Comparison of ENCODE assay signal across 8 cellular contexts in genomic region chr5:173327084-173327947, GRCh38. TPM values are rescaled to one million over a fixed set of nuclear protein-coding genes. Genes with fewer than 3 reads are reported as not detected.
A peak's percentile ranks its signal among the peaks of the same experiment; 100 is the strongest.
DNase-seq lines count a peak whose midpoint lies in the region; ATAC-seq and TF ChIP-seq lines count a peak whose summit lies in the region.

No MANE protein-coding gene starts in this region.

- TF ChIP-seq RAD21 in neural cell (conservative IDR thresholded peaks at IDR 0.05), result no peak

- H3K27ac ChIP-seq in dorsolateral prefrontal cortex (no peak overlapping the region), neural cell (ENCODE audit: low read length) (no peak overlapping the region)

- TF ChIP-seq EP300 in neural cell (conservative IDR thresholded peaks at IDR 0.05; ENCODE audit: poor library complexity, severe bottlenecking), result no peak

- no peaks in the 10 kb centered on the region for H4K20me1 ChIP-seq in neural cell (ENCODE audit: insufficient read depth)

- DNase-seq in MG63 (peak; percentile 73), dorsolateral prefrontal cortex (no peak), hypothalamus (lab: John Stamatoyannopoulos, UW) (no peak), NCI-H2081 (lab: John Stamatoyannopoulos, UW) (no peak)

- H3K27me3 ChIP-seq in MG63 (no peaks in the 10 kb centered on the region), dorsolateral prefrontal cortex (peaks cover 0 to 94% (median 62%) of the 10 kb centered on the region in 45 donors), neural cell (ENCODE audit: insufficient read depth, low read depth, low read length) (peaks cover 86% of the 10 kb centered on the region)

- H2AFZ ChIP-seq in neural cell (ENCODE audit: low read depth, low read length), result no peak overlapping the region

- TF ChIP-seq CTCF in dorsolateral prefrontal cortex (IDR thresholded peaks at IDR 0.05 in 54 of 56, conservative IDR thresholded peaks at IDR 0.05 in 2 of 56; ENCODE audit: low read depth in 1 of 56, partially characterized antibody in 56 of 56), result no peak
- no peak for TF ChIP-seq CTCF in neural cell (IDR thresholded peaks at IDR 0.05; ENCODE audit: poor library complexity, severe bottlenecking)

- no peaks in the 10 kb centered on the region for H3K79me2 ChIP-seq in neural cell (replicated peaks; ENCODE audit: insufficient read depth, low read length)

- H3K4me1 Mint-ChIP-seq in stimulated activated memory B cell treated with anti-CD40 and anti-IgM and Interleukin-4, amounts not matched to agents 10 μg/mL and 1 μg/mL and 100 μg/mL, for 72 hours, result peaks cover 20% of the 10 kb centered on the region

- H3F3A ChIP-seq in neural cell (ENCODE audit: insufficient read depth, low read length, poor library complexity, severe bottlenecking), result no peaks in the 10 kb centered on the region

- H3K9ac ChIP-seq in ES-I3 (ENCODE audit: low read depth, low read length) (peak overlapping the region; percentile 83), neural cell (ENCODE audit: low read length) (peak overlapping the region; percentile 29)

- H3K4me3 Mint-ChIP-seq in stimulated activated memory B cell treated with anti-CD40 and anti-IgM and Interleukin-4, amounts not matched to agents 10 μg/mL and 1 μg/mL and 100 μg/mL, for 72 hours, result no peak overlapping the region

- H3K36me3 Mint-ChIP-seq in stimulated activated memory B cell treated with anti-CD40 and anti-IgM and Interleukin-4, amounts not matched to agents 10 μg/mL and 1 μg/mL and 100 μg/mL, for 72 hours, result no peaks in the 10 kb centered on the region

- no peak overlapping the region for H3K27ac Mint-ChIP-seq in stimulated activated memory B cell treated with anti-CD40 and anti-IgM and Interleukin-4, amounts not matched to agents 10 μg/mL and 1 μg/mL and 100 μg/mL, for 72 hours

- no peak for ATAC-seq in HG03520 (IDR thresholded peaks at IDR 0.05; ENCODE audit: unreplicated experiment)
- ATAC-seq in stimulated activated memory B cell treated with anti-CD40 and anti-IgM and Interleukin-4, amounts not matched to agents 10 μg/mL and 1 μg/mL and 100 μg/mL, for 72 hours, result no peak

- peaks cover 81% of the 10 kb centered on the region for H3K27me3 Mint-ChIP-seq in stimulated activated memory B cell treated with anti-CD40 and anti-IgM and Interleukin-4, amounts not matched to agents 10 μg/mL and 1 μg/mL and 100 μg/mL, for 72 hours

- peaks cover 7% of the 10 kb centered on the region for H3K9me3 Mint-ChIP-seq in stimulated activated memory B cell treated with anti-CD40 and anti-IgM and Interleukin-4, amounts not matched to agents 10 μg/mL and 1 μg/mL and 100 μg/mL, for 72 hours

- H3K4me3 ChIP-seq in MG63 (peak overlapping the region; percentile 93), dorsolateral prefrontal cortex (peak overlapping the region; percentile 22 to 76 (median 51)), neural cell (ENCODE audit: low read length) (peak overlapping the region; percentile 65)

- H3K4me1 ChIP-seq in ES-I3 (ENCODE audit: insufficient read depth, low read length), result peaks cover 24% of the 10 kb centered on the region

- no peaks in the 10 kb centered on the region for H3K9me3 ChIP-seq in ES-I3 (ENCODE audit: control insufficient read depth, insufficient read depth, low read length)
- no peaks in the 10 kb centered on the region for H3K9me3 ChIP-seq in MG63
- H3K9me3 ChIP-seq in neural cell (ENCODE audit: low read length), result no peaks in the 10 kb centered on the region

- intact Hi-C loops in dorsolateral prefrontal cortex (cut with DNase I), result no loop called here

- peak overlapping the region; percentile 57 for H3K4me2 ChIP-seq in neural cell (ENCODE audit: low read length)

- no peaks in the 10 kb centered on the region for H3K9me2 ChIP-seq in neural cell (ENCODE audit: insufficient read depth, low read length)

- H3K36me3 ChIP-seq in ES-I3 (ENCODE audit: insufficient read depth, low read length) (peaks cover 32% of the 10 kb centered on the region), MG63 (peaks cover 56% of the 10 kb centered on the region), neural cell (ENCODE audit: insufficient read depth, low read length) (no peaks in the 10 kb centered on the region)

TF ChIP-seq in neural cell, 6 proteins besides CTCF, POLR2A, EP300 and RAD21:
- TF ChIP-seq TAF1 (IDR thresholded peaks at IDR 0.05; ENCODE audit: low read depth) (no peak), POLR2AphosphoS5 (IDR thresholded peaks at IDR 0.05) (no peak), SMC3 (conservative IDR thresholded peaks at IDR 0.05; ENCODE audit: poor library complexity) (no peak), MXI1 (conservative IDR thresholded peaks at IDR 0.05; ENCODE audit: poor library complexity, severe bottlenecking) (no peak), REST (IDR thresholded peaks at IDR 0.05; ENCODE audit: borderline replicate concordance) (no peak), EZH2 (IDR thresholded peaks at IDR 0.05; ENCODE audit: borderline replicate concordance, insufficient read depth, low read length, poor library complexity, severe bottlenecking) (no peak)

RNA-seq across cellular contexts. Expression of gene STC2, which starts 0.9 kb away (rescaled TPM):
- 65.2 and 103 TPM in 2 replicates for total RNA-seq in MG63 (2014; rRNA removed; shearing (Covaris generic); ENCODE audit: low replicate concordance)
- total RNA-seq in dorsolateral prefrontal cortex, result 1 to 10 TPM in 93 of 120 experiments, under 1 TPM in 27; 0.25 to 8.7 (median 1.7) TPM
- polyA plus RNA-seq in neural cell, result 0.09 and 0.26 TPM in 2 replicates
- polyA minus RNA-seq in neural cell, result 1.0 TPM in 1 of 2 replicates, not detected in the other
